ENCODE assay signal across 22 cellular contexts in the genomic region with DNA sequence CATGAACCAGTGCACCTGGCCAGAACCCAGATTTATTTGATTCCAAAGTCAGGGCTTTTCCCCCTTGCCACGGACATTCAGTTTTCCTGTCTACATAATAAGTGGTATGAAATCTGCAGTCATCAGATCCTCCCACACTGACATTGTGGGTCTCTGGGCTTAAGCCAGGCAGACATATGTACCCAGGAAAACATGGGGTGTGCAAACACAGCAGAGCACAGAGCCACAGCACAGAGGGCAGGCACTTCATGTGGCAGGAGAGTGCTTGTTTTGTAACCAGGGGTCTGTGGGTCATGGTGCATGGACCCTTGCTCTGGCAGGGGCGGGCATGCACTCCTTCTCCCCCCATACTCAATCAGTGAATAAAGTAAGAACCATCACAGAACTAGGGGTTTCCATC.
"Had no signal": no experiment of that assay in that cellular context is flagged by ENCODE, and none has a peak within 500 bp of the region (broad histone marks: within the 10 kb centered on the region; RNA-seq: fewer than 3 reads in every experiment).

No MANE protein-coding gene starts in this region.

- H3K36me3 ChIP-seq: cardiac muscle cell, esophagus muscularis mucosa, gastroesophageal sphincter, pancreas, right lobe of liver, thoracic aorta, transverse colon had no signal

- H3K9me3 Mint-ChIP-seq: effector memory CD8-positive, alpha-beta T cell; naive thymus-derived CD4-positive, alpha-beta T cell; stimulated activated memory B cell treated with anti-CD40 and anti-IgM and Interleukin-4, amounts not matched to agents 10 μg/mL and 1 μg/mL and 100 μg/mL, for 72 hours; stimulated activated naive CD8-positive, alpha-beta T cell treated with anti-CD3 and anti-CD28 coated beads, Interleukin-15, Interleukin-2, amounts not matched to agents 100 ng/mL and 50 ng/mL, for 24 hours had no signal

- H3K9me3 ChIP-seq: esophagus muscularis mucosa, gastroesophageal sphincter, pancreas, psoas muscle, right lobe of liver, thoracic aorta, transverse colon had no signal

- H3K4me1 ChIP-seq: psoas muscle, right lobe of liver had no signal

- H3K27me3 ChIP-seq: cardiac muscle cell, esophagus muscularis mucosa, gastroesophageal sphincter, pancreas, right lobe of liver, transverse colon had no signal

- H3K27ac Mint-ChIP-seq: effector memory CD8-positive, alpha-beta T cell; naive thymus-derived CD4-positive, alpha-beta T cell; nephron progenitor cell; stimulated activated memory B cell treated with anti-CD40 and anti-IgM and Interleukin-4, amounts not matched to agents 10 μg/mL and 1 μg/mL and 100 μg/mL, for 72 hours; stimulated activated naive CD8-positive, alpha-beta T cell treated with anti-CD3 and anti-CD28 coated beads, Interleukin-15, Interleukin-2, amounts not matched to agents 100 ng/mL and 50 ng/mL, for 24 hours had no signal

- H3K4me3 ChIP-seq: cardiac muscle cell, esophagus muscularis mucosa, gastroesophageal sphincter, lung, pancreas, psoas muscle, right lobe of liver, thoracic aorta, transverse colon had no signal

- H3K4me3 Mint-ChIP-seq: effector memory CD8-positive, alpha-beta T cell; naive thymus-derived CD4-positive, alpha-beta T cell; nephron progenitor cell; stimulated activated memory B cell treated with anti-CD40 and anti-IgM and Interleukin-4, amounts not matched to agents 10 μg/mL and 1 μg/mL and 100 μg/mL, for 72 hours; stimulated activated naive CD8-positive, alpha-beta T cell treated with anti-CD3 and anti-CD28 coated beads, Interleukin-15, Interleukin-2, amounts not matched to agents 100 ng/mL and 50 ng/mL, for 24 hours had no signal

- H3K27me3 Mint-ChIP-seq: effector memory CD8-positive, alpha-beta T cell; stimulated activated memory B cell treated with anti-CD40 and anti-IgM and Interleukin-4, amounts not matched to agents 10 μg/mL and 1 μg/mL and 100 μg/mL, for 72 hours; stimulated activated naive CD8-positive, alpha-beta T cell treated with anti-CD3 and anti-CD28 coated beads, Interleukin-15, Interleukin-2, amounts not matched to agents 100 ng/mL and 50 ng/mL, for 24 hours had no signal

- H3K36me3 Mint-ChIP-seq: stimulated activated memory B cell treated with anti-CD40 and anti-IgM and Interleukin-4, amounts not matched to agents 10 μg/mL and 1 μg/mL and 100 μg/mL, for 72 hours had no signal

- DNase-seq: cortex of kidney; effector memory CD8-positive, alpha-beta T cell; kidney; left colon; left ventricle myocardium superior; mesenchymal stem cell; naive thymus-derived CD4-positive, alpha-beta T cell; nephron progenitor cell; pancreas; psoas muscle; retina; right lobe of liver; stimulated activated CD4-positive, alpha-beta T cell treated with anti-CD3 and anti-CD28 coated beads, Interleukin-4, amount 100 ng/mL, for 24 hours; transverse colon had no signal

- ATAC-seq: effector memory CD8-positive, alpha-beta T cell; gastroesophageal sphincter; left colon; left ventricle myocardium superior; naive thymus-derived CD4-positive, alpha-beta T cell; pancreas; psoas muscle; right lobe of liver; stimulated activated memory B cell treated with anti-CD40 and anti-IgM and Interleukin-4, amounts not matched to agents 10 μg/mL and 1 μg/mL and 100 μg/mL, for 72 hours had no signal

- H3K27ac ChIP-seq: cardiac muscle cell, epithelial cell of prostate, esophagus muscularis mucosa, gastroesophageal sphincter, pancreas, psoas muscle, right lobe of liver, thoracic aorta, transverse colon had no signal
